Comparison of ENCODE assay signal across 18 cellular contexts in the genomic region with DNA sequence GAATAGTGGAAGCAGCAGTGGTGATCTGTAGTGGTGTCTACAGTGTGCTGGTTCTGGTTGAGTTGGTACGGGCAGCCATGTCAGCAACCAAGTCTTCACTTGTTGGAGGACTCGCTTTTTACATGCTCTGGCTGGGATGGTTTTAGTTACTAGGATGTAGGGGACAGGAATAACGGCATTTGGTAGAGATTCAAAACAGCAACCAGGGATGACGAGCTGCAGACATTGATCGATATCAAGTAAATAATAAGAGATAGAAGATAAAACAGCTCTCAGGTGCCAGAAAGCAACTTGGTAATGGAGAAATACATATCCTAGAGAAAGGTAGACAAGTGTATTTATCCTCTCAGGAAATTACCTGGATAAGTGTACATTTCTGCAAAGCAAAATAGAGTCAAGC.
A peak's percentile ranks its signal among the peaks of the same experiment; 100 is the strongest.
DNase-seq lines count a peak whose midpoint lies in the region; ATAC-seq, FAIRE-seq and TF ChIP-seq lines count a peak whose summit lies in the region.
"Had no signal": no experiment of that assay in that cellular context is flagged by ENCODE, and none has a peak within 500 bp of the region (broad histone marks: within the 10 kb centered on the region; RNA-seq: fewer than 3 reads in every experiment).

No MANE protein-coding gene starts in this region.

- CTCF ChIA-PET in HepG2 (lab: Yijun Ruan, JAX; ENCODE audit: low intra/inter-chr PET ratio, low total read pairs) = no interaction called here

- TF ChIP-seq CTCF in right lobe of liver (IDR thresholded peaks at IDR 0.05) = no peak
- TF ChIP-seq CTCF in HepG2 (CRISPR knock-in tag; IDR thresholded peaks at IDR 0.05) = no peak
- TF ChIP-seq CTCF in VCaP (conservative IDR thresholded peaks at IDR 0.05) = no peak
- no peak for TF ChIP-seq CTCF in foreskin keratinocyte (conservative IDR thresholded peaks at IDR 0.05)

- H2AFZ ChIP-seq in HepG2 (ENCODE audit: low read length) = no peak overlapping the region

- TF ChIP-seq EP300 in HepG2 (IDR thresholded peaks at IDR 0.05; ENCODE audit: low read depth in 2 of 2, low read length in 2 of 2) (no peak), HepG2 (CRISPR knock-in tag; IDR thresholded peaks at IDR 0.05; ENCODE audit: borderline replicate concordance) (no peak)

- no peak overlapping the region for H3K9ac ChIP-seq in HepG2 (ENCODE audit: insufficient read depth, low read depth, low read length)

- no peak overlapping the region for H3K4me2 ChIP-seq in HepG2 (ENCODE audit: low read depth, low read length)

- TF ChIP-seq POLR2A in right lobe of liver (IDR thresholded peaks at IDR 0.05) (no peak), HepG2 (IDR thresholded peaks at IDR 0.05; ENCODE audit: insufficient read depth in 1 of 2, low read depth in 2 of 2, low read length in 2 of 2) (no peak)

- H3K36me3 Mint-ChIP-seq in activated T-helper 17 cell treated with anti-CD3 and anti-CD28 coated beads, Interleukin-2, amount 50 U/mL, for 72 hours (ENCODE audit: low read depth) = no peaks in the 10 kb centered on the region

- no peaks in the 10 kb centered on the region for H3K27me3 Mint-ChIP-seq in activated T-helper 17 cell treated with anti-CD3 and anti-CD28 coated beads, Interleukin-2, amount 50 U/mL, for 72 hours
- H3K27me3 Mint-ChIP-seq: CD4-positive, alpha-beta memory T cell had no signal

- DNase-seq in right lobe of liver (no peak), HepG2 (ENCODE audit: low spot score) (no peak), left lobe of liver (ENCODE audit: low spot score) (no peak), foreskin keratinocyte (no peak)
- DNase-seq: C1 segment of cervical spinal cord; Calu3; CD4-positive, alpha-beta memory T cell; COR-L47; DMS53; DMS79 treated with DMSO at 0.1 percent for 48 hours; GF-D8; GOT3; H7; HCEC 1CT had no signal

- TF ChIP-seq RAD21 in HepG2 (CRISPR knock-in tag; IDR thresholded peaks at IDR 0.05) = no peak

- no peaks in the 10 kb centered on the region for H3K4me1 Mint-ChIP-seq in activated T-helper 17 cell treated with anti-CD3 and anti-CD28 coated beads, Interleukin-2, amount 50 U/mL, for 72 hours

- H3K27me3 ChIP-seq in right lobe of liver = no peaks in the 10 kb centered on the region
- no peaks in the 10 kb centered on the region for H3K27me3 ChIP-seq in HepG2 (ENCODE audit: control insufficient read depth in 1 of 2, insufficient read depth in 2 of 2, low read length in 2 of 2)
- H3K27me3 ChIP-seq in foreskin keratinocyte = no peaks in the 10 kb centered on the region

- no peaks in the 10 kb centered on the region for H3K79me2 ChIP-seq in HepG2 (ENCODE audit: insufficient read depth, low read length)

- H3K27ac ChIP-seq in right lobe of liver = peak overlapping the region in 1 of 3 donors; percentile 14
- no peak overlapping the region for H3K27ac ChIP-seq in HepG2 (ENCODE audit: extremely low read length, insufficient read depth, low read length)
- peak overlapping the region; percentile 20 for H3K27ac ChIP-seq in VCaP
- no peak overlapping the region for H3K27ac ChIP-seq in foreskin keratinocyte

- H3K4me3 ChIP-seq in right lobe of liver = no peak overlapping the region
- H3K4me3 ChIP-seq in HepG2 (replicated peaks in 1 of 3; ENCODE audit: insufficient read depth in 1 of 3, low read depth in 2 of 3, low read length in 3 of 3) = no peak overlapping the region

- FAIRE-seq in HepG2 (lab: Jason Lieb, UNC) = no peak
- FAIRE-seq: GM12891, GM18507 had no signal

- POLR2A ChIA-PET in HepG2 (lab: Yijun Ruan, JAX) = no interaction called here

- WGBS in right lobe of liver (ENCODE audit: insufficient coverage, low coverage, low lambda C conversion rate, missing lambda C conversion rate) = 11% methylated on average over 5 of the region's 5 CpGs
- WGBS in HepG2 (ENCODE audit: low lambda C conversion rate) = 83% methylated on average over 5 of the region's 5 CpGs

- H3K9me3 ChIP-seq in right lobe of liver (no peaks in the 10 kb centered on the region), HepG2 (ENCODE audit: low read length) (no peaks in the 10 kb centered on the region)

- in situ Hi-C loops in HepG2 (cut with HindIII; ENCODE audit: extremely low pct_ligation_motif_present, low pct_unique_long_range_greater_than_20kb) = no loop called here

- peaks cover 0 to 53% (median 20%) of the 10 kb centered on the region in 4 donors for H3K4me1 ChIP-seq in right lobe of liver
- no peaks in the 10 kb centered on the region for H3K4me1 ChIP-seq in HepG2 (ENCODE audit: insufficient read depth, low read length)
- no peaks in the 10 kb centered on the region for H3K4me1 ChIP-seq in foreskin keratinocyte

- H3K36me3 ChIP-seq in right lobe of liver (no peaks in the 10 kb centered on the region), HepG2 (replicated peaks in 1 of 2; ENCODE audit: control insufficient read depth in 1 of 2, insufficient read depth in 2 of 2, low read length in 2 of 2) (peaks cover 0 to 1% of the 10 kb centered on the region in 2 experiments; a peak in 1 of 5 replicates)

- no TSS peak for BruUV-seq in HepG2 (replicated peaks; lab: Mats Ljungman, UMichigan)

- no peak overlapping the region for H3K4me3 Mint-ChIP-seq in activated T-helper 17 cell treated with anti-CD3 and anti-CD28 coated beads, Interleukin-2, amount 50 U/mL, for 72 hours

- H3K9me3 Mint-ChIP-seq in activated T-helper 17 cell treated with anti-CD3 and anti-CD28 coated beads, Interleukin-2, amount 50 U/mL, for 72 hours = peaks cover 4% of the 10 kb centered on the region

- ATAC-seq in right lobe of liver (peak; percentile 60 to 75 (median 68)), HepG2 (no peak), left lobe of liver (peak; percentile 72), foreskin keratinocyte (no peak)
- ATAC-seq in activated T-helper 17 cell treated with anti-CD3 and anti-CD28 coated beads, Interleukin-2, amount 50 U/mL, for 72 hours (replicated peaks) = no peak

- H4K20me1 ChIP-seq in HepG2 (ENCODE audit: insufficient read depth, low read length) = no peaks in the 10 kb centered on the region

- H3K27ac Mint-ChIP-seq in activated T-helper 17 cell treated with anti-CD3 and anti-CD28 coated beads, Interleukin-2, amount 50 U/mL, for 72 hours = no peak overlapping the region
- H3K27ac Mint-ChIP-seq: CD4-positive, alpha-beta memory T cell had no signal

- intact Hi-C loops in right lobe of liver (cut with DNase I) = no loop called here
- intact Hi-C loops in HepG2 (cut with micrococcal nuclease; ENCODE audit: unreplicated experiment) = no loop called here

TF ChIP-seq in HepG2, 621 proteins besides CTCF, POLR2A, EP300 and RAD21:
- no peak for TF ChIP-seq KMT2A (CRISPR knock-in tag; IDR thresholded peaks at IDR 0.05)
- no peak for TF ChIP-seq ZNF33B (CRISPR knock-in tag; IDR thresholded peaks at IDR 0.05)
- no peak for TF ChIP-seq RXRB (CRISPR knock-in tag; IDR thresholded peaks at IDR 0.05; ENCODE audit: borderline replicate concordance)
- no peak for TF ChIP-seq MED13 (CRISPR knock-in tag; IDR thresholded peaks at IDR 0.05)
- no peak for TF ChIP-seq SRSF4 (IDR thresholded peaks at IDR 0.05; ENCODE audit: low read depth, low read length, poor library complexity, severe bottlenecking)
- no peak for TF ChIP-seq KDM4B (CRISPR knock-in tag; IDR thresholded peaks at IDR 0.05)
- no peak for TF ChIP-seq GATAD1 (CRISPR knock-in tag; IDR thresholded peaks at IDR 0.05)

Comparison
In these comparisons a context has a peak if more than half of its experiments do, and no peak if none do; other contexts are left out.
1. ATAC-seq: peak in right lobe of liver (4 of 4) and left lobe of liver (single experiment); none in HepG2 (single experiment), activated T-helper 17 cell treated with anti-CD3 and anti-CD28 coated beads, Interleukin-2, amount 50 U/mL, for 72 hours (single experiment) and foreskin keratinocyte (single experiment).